Comparison of ENCODE assay signal across 2 cellular contexts in the genomic region with DNA sequence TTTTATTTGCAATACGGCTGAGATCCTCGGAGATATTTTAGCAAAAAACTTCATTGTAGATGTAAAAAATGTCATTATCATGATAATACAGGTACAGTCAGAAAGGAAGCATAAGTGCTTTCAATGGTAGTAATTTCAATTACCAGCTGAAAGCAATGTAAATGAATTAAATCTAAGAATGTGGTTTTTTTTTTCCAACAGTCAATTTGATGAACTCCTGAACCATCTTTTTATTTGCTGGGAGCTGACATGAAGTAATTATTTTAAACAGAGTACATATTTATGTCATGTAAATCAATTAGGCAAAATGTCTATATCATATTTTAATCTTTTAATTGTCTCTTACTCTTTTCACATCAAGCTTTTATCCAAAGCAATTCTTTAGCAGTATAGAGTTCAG.
TF ChIP-seq lines count a peak whose summit lies in the region.

No MANE protein-coding gene starts in this region.

TF ChIP-seq in GM23338, 12 proteins besides CTCF, POLR2A, EP300 and RAD21 (continues in another document):
- TF ChIP-seq, protein P1, sequence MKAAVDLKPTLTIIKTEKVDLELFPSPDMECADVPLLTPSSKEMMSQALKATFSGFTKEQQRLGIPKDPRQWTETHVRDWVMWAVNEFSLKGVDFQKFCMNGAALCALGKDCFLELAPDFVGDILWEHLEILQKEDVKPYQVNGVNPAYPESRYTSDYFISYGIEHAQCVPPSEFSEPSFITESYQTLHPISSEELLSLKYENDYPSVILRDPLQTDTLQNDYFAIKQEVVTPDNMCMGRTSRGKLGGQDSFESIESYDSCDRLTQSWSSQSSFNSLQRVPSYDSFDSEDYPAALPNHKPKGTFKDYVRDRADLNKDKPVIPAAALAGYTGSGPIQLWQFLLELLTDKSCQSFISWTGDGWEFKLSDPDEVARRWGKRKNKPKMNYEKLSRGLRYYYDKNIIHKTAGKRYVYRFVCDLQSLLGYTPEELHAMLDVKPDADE (IDR thresholded peaks at IDR 0.05) = no peak
- no peak for TF ChIP-seq CREB1 (CRISPR knock-in tag; IDR thresholded peaks at IDR 0.05; ENCODE audit: low read depth)
- TF ChIP-seq ZNF331 (CRISPR knock-in tag; IDR thresholded peaks at IDR 0.05; ENCODE audit: low read depth) = no peak
- no peak for TF ChIP-seq ZNF114 (CRISPR knock-in tag; IDR thresholded peaks at IDR 0.05)
- TF ChIP-seq POLR2AphosphoS5 (IDR thresholded peaks at IDR 0.05; ENCODE audit: low read depth) = no peak
- TF ChIP-seq, protein P2, sequence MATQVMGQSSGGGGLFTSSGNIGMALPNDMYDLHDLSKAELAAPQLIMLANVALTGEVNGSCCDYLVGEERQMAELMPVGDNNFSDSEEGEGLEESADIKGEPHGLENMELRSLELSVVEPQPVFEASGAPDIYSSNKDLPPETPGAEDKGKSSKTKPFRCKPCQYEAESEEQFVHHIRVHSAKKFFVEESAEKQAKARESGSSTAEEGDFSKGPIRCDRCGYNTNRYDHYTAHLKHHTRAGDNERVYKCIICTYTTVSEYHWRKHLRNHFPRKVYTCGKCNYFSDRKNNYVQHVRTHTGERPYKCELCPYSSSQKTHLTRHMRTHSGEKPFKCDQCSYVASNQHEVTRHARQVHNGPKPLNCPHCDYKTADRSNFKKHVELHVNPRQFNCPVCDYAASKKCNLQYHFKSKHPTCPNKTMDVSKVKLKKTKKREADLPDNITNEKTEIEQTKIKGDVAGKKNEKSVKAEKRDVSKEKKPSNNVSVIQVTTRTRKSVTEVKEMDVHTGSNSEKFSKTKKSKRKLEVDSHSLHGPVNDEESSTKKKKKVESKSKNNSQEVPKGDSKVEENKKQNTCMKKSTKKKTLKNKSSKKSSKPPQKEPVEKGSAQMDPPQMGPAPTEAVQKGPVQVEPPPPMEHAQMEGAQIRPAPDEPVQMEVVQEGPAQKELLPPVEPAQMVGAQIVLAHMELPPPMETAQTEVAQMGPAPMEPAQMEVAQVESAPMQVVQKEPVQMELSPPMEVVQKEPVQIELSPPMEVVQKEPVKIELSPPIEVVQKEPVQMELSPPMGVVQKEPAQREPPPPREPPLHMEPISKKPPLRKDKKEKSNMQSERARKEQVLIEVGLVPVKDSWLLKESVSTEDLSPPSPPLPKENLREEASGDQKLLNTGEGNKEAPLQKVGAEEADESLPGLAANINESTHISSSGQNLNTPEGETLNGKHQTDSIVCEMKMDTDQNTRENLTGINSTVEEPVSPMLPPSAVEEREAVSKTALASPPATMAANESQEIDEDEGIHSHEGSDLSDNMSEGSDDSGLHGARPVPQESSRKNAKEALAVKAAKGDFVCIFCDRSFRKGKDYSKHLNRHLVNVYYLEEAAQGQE (IDR thresholded peaks at IDR 0.05; ENCODE audit: unreplicated experiment) = no peak
- TF ChIP-seq NANOG (IDR thresholded peaks at IDR 0.05; ENCODE audit: borderline replicate concordance) = no peak; the same call in 1 of the 2 replicates
- no peak for TF ChIP-seq STAT1 (IDR thresholded peaks at IDR 0.05; ENCODE audit: unreplicated experiment)
- no peak for TF ChIP-seq EZH2 (IDR thresholded peaks at IDR 0.05; ENCODE audit: low read depth, unreplicated experiment)
- TF ChIP-seq, protein P3, sequence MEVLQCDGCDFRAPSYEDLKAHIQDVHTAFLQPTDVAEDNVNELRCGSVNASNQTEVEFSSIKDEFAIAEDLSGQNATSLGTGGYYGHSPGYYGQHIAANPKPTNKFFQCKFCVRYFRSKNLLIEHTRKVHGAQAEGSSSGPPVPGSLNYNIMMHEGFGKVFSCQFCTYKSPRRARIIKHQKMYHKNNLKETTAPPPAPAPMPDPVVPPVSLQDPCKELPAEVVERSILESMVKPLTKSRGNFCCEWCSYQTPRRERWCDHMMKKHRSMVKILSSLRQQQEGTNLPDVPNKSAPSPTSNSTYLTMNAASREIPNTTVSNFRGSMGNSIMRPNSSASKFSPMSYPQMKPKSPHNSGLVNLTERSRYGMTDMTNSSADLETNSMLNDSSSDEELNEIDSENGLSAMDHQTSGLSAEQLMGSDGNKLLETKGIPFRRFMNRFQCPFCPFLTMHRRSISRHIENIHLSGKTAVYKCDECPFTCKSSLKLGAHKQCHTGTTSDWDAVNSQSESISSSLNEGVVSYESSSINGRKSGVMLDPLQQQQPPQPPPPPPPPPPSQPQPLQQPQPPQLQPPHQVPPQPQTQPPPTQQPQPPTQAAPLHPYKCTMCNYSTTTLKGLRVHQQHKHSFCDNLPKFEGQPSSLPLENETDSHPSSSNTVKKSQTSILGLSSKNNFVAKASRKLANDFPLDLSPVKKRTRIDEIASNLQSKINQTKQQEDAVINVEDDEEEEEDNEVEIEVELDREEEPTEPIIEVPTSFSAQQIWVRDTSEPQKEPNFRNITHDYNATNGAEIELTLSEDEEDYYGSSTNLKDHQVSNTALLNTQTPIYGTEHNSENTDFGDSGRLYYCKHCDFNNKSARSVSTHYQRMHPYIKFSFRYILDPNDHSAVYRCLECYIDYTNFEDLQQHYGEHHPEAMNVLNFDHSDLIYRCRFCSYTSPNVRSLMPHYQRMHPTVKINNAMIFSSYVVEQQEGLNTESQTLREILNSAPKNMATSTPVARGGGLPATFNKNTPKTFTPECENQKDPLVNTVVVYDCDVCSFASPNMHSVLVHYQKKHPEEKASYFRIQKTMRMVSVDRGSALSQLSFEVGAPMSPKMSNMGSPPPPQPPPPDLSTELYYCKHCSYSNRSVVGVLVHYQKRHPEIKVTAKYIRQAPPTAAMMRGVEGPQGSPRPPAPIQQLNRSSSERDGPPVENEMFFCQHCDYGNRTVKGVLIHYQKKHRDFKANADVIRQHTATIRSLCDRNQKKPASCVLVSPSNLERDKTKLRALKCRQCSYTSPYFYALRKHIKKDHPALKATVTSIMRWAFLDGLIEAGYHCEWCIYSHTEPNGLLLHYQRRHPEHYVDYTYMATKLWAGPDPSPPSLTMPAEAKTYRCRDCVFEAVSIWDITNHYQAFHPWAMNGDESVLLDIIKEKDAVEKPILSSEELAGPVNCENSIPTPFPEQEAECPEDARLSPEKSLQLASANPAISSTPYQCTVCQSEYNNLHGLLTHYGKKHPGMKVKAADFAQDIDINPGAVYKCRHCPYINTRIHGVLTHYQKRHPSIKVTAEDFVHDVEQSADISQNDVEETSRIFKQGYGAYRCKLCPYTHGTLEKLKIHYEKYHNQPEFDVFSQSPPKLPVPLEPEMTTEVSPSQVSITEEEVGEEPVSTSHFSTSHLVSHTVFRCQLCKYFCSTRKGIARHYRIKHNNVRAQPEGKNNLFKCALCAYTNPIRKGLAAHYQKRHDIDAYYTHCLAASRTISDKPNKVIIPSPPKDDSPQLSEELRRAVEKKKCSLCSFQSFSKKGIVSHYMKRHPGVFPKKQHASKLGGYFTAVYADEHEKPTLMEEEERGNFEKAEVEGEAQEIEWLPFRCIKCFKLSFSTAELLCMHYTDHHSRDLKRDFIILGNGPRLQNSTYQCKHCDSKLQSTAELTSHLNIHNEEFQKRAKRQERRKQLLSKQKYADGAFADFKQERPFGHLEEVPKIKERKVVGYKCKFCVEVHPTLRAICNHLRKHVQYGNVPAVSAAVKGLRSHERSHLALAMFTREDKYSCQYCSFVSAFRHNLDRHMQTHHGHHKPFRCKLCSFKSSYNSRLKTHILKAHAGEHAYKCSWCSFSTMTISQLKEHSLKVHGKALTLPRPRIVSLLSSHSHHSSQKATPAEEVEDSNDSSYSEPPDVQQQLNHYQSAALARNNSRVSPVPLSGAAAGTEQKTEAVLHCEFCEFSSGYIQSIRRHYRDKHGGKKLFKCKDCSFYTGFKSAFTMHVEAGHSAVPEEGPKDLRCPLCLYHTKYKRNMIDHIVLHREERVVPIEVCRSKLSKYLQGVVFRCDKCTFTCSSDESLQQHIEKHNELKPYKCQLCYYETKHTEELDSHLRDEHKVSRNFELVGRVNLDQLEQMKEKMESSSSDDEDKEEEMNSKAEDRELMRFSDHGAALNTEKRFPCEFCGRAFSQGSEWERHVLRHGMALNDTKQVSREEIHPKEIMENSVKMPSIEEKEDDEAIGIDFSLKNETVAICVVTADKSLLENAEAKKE (CRISPR knock-in tag; IDR thresholded peaks at IDR 0.05) = no peak

TF ChIP-seq in WTC11, 78 proteins besides CTCF, POLR2A, EP300 and RAD21:
- TF ChIP-seq JUN (CRISPR knock-in tag; IDR thresholded peaks at IDR 0.05) = no peak
- TF ChIP-seq ZNF138 (CRISPR knock-in tag; conservative IDR thresholded peaks at IDR 0.05) = no peak
- TF ChIP-seq, protein P4, sequence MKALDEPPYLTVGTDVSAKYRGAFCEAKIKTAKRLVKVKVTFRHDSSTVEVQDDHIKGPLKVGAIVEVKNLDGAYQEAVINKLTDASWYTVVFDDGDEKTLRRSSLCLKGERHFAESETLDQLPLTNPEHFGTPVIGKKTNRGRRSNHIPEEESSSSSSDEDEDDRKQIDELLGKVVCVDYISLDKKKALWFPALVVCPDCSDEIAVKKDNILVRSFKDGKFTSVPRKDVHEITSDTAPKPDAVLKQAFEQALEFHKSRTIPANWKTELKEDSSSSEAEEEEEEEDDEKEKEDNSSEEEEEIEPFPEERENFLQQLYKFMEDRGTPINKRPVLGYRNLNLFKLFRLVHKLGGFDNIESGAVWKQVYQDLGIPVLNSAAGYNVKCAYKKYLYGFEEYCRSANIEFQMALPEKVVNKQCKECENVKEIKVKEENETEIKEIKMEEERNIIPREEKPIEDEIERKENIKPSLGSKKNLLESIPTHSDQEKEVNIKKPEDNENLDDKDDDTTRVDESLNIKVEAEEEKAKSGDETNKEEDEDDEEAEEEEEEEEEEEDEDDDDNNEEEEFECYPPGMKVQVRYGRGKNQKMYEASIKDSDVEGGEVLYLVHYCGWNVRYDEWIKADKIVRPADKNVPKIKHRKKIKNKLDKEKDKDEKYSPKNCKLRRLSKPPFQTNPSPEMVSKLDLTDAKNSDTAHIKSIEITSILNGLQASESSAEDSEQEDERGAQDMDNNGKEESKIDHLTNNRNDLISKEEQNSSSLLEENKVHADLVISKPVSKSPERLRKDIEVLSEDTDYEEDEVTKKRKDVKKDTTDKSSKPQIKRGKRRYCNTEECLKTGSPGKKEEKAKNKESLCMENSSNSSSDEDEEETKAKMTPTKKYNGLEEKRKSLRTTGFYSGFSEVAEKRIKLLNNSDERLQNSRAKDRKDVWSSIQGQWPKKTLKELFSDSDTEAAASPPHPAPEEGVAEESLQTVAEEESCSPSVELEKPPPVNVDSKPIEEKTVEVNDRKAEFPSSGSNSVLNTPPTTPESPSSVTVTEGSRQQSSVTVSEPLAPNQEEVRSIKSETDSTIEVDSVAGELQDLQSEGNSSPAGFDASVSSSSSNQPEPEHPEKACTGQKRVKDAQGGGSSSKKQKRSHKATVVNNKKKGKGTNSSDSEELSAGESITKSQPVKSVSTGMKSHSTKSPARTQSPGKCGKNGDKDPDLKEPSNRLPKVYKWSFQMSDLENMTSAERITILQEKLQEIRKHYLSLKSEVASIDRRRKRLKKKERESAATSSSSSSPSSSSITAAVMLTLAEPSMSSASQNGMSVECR (CRISPR knock-in tag; IDR thresholded peaks at IDR 0.05; ENCODE audit: borderline replicate concordance) = no peak
- no peak for TF ChIP-seq ZNF416 (CRISPR knock-in tag; IDR thresholded peaks at IDR 0.05)
- TF ChIP-seq JAZF1 (CRISPR knock-in tag; IDR thresholded peaks at IDR 0.05) = no peak
- no peak for TF ChIP-seq SMAD3 (CRISPR knock-in tag; IDR thresholded peaks at IDR 0.05; ENCODE audit: borderline replicate concordance)
- TF ChIP-seq RELA (CRISPR knock-in tag; IDR thresholded peaks at IDR 0.05; ENCODE audit: borderline replicate concordance) = no peak
- TF ChIP-seq TEAD4 (CRISPR knock-in tag; IDR thresholded peaks at IDR 0.05) = no peak
- no peak for TF ChIP-seq PRRX2 (CRISPR knock-in tag; IDR thresholded peaks at IDR 0.05)
- TF ChIP-seq, protein P5, sequence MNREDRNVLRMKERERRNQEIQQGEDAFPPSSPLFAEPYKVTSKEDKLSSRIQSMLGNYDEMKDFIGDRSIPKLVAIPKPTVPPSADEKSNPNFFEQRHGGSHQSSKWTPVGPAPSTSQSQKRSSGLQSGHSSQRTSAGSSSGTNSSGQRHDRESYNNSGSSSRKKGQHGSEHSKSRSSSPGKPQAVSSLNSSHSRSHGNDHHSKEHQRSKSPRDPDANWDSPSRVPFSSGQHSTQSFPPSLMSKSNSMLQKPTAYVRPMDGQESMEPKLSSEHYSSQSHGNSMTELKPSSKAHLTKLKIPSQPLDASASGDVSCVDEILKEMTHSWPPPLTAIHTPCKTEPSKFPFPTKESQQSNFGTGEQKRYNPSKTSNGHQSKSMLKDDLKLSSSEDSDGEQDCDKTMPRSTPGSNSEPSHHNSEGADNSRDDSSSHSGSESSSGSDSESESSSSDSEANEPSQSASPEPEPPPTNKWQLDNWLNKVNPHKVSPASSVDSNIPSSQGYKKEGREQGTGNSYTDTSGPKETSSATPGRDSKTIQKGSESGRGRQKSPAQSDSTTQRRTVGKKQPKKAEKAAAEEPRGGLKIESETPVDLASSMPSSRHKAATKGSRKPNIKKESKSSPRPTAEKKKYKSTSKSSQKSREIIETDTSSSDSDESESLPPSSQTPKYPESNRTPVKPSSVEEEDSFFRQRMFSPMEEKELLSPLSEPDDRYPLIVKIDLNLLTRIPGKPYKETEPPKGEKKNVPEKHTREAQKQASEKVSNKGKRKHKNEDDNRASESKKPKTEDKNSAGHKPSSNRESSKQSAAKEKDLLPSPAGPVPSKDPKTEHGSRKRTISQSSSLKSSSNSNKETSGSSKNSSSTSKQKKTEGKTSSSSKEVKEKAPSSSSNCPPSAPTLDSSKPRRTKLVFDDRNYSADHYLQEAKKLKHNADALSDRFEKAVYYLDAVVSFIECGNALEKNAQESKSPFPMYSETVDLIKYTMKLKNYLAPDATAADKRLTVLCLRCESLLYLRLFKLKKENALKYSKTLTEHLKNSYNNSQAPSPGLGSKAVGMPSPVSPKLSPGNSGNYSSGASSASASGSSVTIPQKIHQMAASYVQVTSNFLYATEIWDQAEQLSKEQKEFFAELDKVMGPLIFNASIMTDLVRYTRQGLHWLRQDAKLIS (CRISPR knock-in tag; IDR thresholded peaks at IDR 0.05; ENCODE audit: borderline replicate concordance) = no peak
- TF ChIP-seq, protein P6, sequence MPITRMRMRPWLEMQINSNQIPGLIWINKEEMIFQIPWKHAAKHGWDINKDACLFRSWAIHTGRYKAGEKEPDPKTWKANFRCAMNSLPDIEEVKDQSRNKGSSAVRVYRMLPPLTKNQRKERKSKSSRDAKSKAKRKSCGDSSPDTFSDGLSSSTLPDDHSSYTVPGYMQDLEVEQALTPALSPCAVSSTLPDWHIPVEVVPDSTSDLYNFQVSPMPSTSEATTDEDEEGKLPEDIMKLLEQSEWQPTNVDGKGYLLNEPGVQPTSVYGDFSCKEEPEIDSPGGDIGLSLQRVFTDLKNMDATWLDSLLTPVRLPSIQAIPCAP (CRISPR knock-in tag; IDR thresholded peaks at IDR 0.05) = no peak
- no peak for TF ChIP-seq FOXK1 (CRISPR knock-in tag; IDR thresholded peaks at IDR 0.05)
